In the genomic region with DNA sequence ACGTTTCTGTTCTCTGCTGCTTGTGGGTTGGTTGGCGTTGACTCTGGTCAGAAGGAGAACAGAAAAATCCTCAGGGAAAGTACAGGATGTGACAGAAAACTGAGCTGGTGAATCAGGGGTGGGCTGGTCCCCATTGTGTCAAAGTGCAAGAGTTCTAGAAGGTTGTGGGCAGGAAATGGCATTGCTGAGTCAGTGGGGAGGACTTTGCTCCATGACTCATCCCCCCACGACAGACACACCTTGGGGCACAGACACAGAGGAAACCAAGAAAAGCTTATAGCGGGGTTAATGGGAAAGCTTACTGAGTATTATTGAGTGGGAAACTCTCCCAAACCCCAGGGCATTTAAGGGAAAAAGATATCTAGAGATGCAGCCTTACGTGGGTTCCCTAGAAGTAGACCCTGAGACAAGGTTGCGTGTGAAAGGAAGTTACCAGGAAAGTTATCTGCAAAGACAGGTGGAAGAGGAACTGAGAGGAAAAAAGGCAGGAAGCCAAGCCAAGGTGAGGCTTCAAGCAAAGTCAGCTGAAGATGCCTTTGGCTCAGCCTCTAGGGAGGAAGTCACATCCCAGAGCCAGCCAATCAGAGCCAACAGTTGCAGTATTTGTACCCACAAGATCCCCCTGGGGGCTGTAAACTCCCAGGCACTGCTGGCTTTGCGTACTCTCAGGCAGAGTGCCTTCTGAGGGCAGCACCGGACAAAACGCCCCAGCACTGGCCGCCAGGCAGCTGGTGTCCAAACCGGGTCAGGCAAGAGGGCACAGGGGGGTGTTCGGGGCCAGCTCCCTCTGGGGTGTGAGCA, we compare ENCODE assay signal across 8 cellular contexts.
DNase-seq lines count a peak whose midpoint lies in the region; ATAC-seq and TF ChIP-seq lines count a peak whose summit lies in the region.

No MANE protein-coding gene starts in this region.

- no peaks in the 10 kb centered on the region for H3K27me3 ChIP-seq in adipocyte (replicated peaks; ENCODE audit: control insufficient read depth, insufficient read depth, low read length)

- peaks cover 57% of the 10 kb centered on the region for H3K4me1 Mint-ChIP-seq in nephron progenitor cell

- H3K4me1 ChIP-seq in adipocyte (ENCODE audit: control insufficient read depth, insufficient read depth, low read length): peaks cover 53% of the 10 kb centered on the region

- H3K27ac Mint-ChIP-seq in nephron progenitor cell: peak overlapping the region; percentile 59

- peak; percentile 76 for ATAC-seq in GM21825 (IDR thresholded peaks at IDR 0.05; ENCODE audit: unreplicated experiment)

- H3K9me3 ChIP-seq in adipocyte (ENCODE audit: control insufficient read depth, low read length): peaks cover 3% of the 10 kb centered on the region

- TF ChIP-seq CTCF in nephron progenitor cell (IDR thresholded peaks at IDR 0.05): no peak

- no peak overlapping the region for H3K4me3 Mint-ChIP-seq in nephron progenitor cell

- peaks cover 41% of the 10 kb centered on the region for H3K9me3 Mint-ChIP-seq in nephron progenitor cell

- no peaks in the 10 kb centered on the region for H3K36me3 ChIP-seq in adipocyte (ENCODE audit: control insufficient read depth, insufficient read depth, low read length, severe bottlenecking)

- DNase-seq in GM04503 (ENCODE audit: low read depth): peak; percentile 87
- DNase-seq in MV-4-11 (lab: John Stamatoyannopoulos, UW): peak; percentile 62
- DNase-seq in adipocyte (ENCODE audit: low read depth): peak; percentile 83
- DNase-seq in nephron progenitor cell: no peak
- no peak for DNase-seq in NCI-H2171 treated with DMSO at 0.1 percent for 48 hours (lab: John Stamatoyannopoulos, UW)
- no peak for DNase-seq in NCI-H2107 (lab: John Stamatoyannopoulos, UW)
- DNase-seq in medulla oblongata (ENCODE audit: extremely low spot score): no peak

- peak overlapping the region; percentile 36 for H3K9ac ChIP-seq in adipocyte (ENCODE audit: low read length)

- H3K36me3 Mint-ChIP-seq in nephron progenitor cell (ENCODE audit: low read depth): peaks cover 29% of the 10 kb centered on the region

- H3K27me3 Mint-ChIP-seq in nephron progenitor cell (ENCODE audit: low read depth, poor library complexity): peaks cover 15% of the 10 kb centered on the region

- H3K4me3 ChIP-seq in adipocyte (ENCODE audit: low read length): peak overlapping the region; percentile 48

Comparison
In these comparisons a context has a peak if more than half of its experiments do, and no peak if none do; other contexts are left out.
1. DNase-seq: peak in GM04503 (single experiment), MV-4-11 (single experiment) and adipocyte (single experiment); none in nephron progenitor cell (single experiment), NCI-H2171 treated with DMSO at 0.1 percent for 48 hours (single experiment), NCI-H2107 (single experiment) and medulla oblongata (single experiment).